In the genomic region with DNA sequence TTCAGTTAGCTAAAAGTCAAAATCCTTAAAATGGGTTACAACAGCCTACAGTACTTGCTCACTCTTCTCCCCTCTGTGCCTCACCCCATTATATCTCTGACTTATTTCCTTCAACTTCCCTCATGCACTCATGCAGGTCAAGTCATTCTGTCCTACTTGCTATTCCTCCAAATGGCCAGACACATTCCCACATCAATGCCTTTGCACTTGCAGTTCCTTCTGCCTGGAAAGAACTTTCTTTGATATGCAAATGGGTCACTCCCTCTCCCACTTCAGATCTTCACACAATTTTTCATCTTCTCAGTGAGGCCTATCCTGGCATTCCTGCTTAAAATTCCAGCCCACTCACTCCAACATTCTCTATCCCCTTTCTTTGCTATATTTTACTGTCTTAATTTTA, we compare ENCODE assay signal across 25 cellular contexts.
DNase-seq lines count a peak whose midpoint lies in the region; ATAC-seq, FAIRE-seq and TF ChIP-seq lines count a peak whose summit lies in the region.
"Had no signal": no experiment of that assay in that cellular context is flagged by ENCODE, and none has a peak within 500 bp of the region (broad histone marks: within the 10 kb centered on the region; RNA-seq: fewer than 3 reads in every experiment).

No MANE protein-coding gene starts in this region.

- H4K8ac ChIP-seq in H1 (ENCODE audit: extremely low read depth, insufficient read depth, low read length) = no peak overlapping the region

- no peak overlapping the region for H3K18ac ChIP-seq in H1 (ENCODE audit: extremely low read depth, low read length)

- H3K23ac ChIP-seq in H1 (ENCODE audit: insufficient read length) = no peak overlapping the region

- TF ChIP-seq POLR2A in H1 (IDR thresholded peaks at IDR 0.05; ENCODE audit: control extremely low read depth in 1 of 2, low read depth in 2 of 2, low read length in 2 of 2) = no peak

- H3K27me3 ChIP-seq in HUES48 (ENCODE audit: control insufficient read depth, insufficient read depth, low read length) = no peaks in the 10 kb centered on the region
- 0 out of 7 replicates have a peak, but pooled peaks cover 0 to 2% (median 0%) of the 10 kb centered on the region in 4 experiments for H3K27me3 ChIP-seq in H1 (replicated peaks in 1 of 4; ENCODE audit: control insufficient read depth in 3 of 4, extremely low read depth in 1 of 4, insufficient read depth in 3 of 4, low read length in 3 of 4)
- H3K27me3 ChIP-seq: BLaER1 treated with 17β-estradiol and CSF1 and Interleukin-3, amounts not matched to agents 10 nM and 100 nM had no signal

- no peak overlapping the region for H2AFZ ChIP-seq in H1 (ENCODE audit: low read length)
- H2AFZ ChIP-seq: PC-9 had no signal

- no peak overlapping the region for H3K56ac ChIP-seq in H1 (replicated peaks; ENCODE audit: insufficient read length, low read depth, low read length)

- H2BK15ac ChIP-seq in H1 (ENCODE audit: low read length) = no peak overlapping the region

- no peak for TF ChIP-seq EP300 in H1 (IDR thresholded peaks at IDR 0.05; ENCODE audit: borderline replicate concordance in 1 of 2, low read depth in 2 of 2, low read length in 2 of 2)

- no peak overlapping the region; a peak in 1 of 4 replicates for H3K4me2 ChIP-seq in H1 (ENCODE audit: insufficient read depth in 1 of 2, low read depth in 2 of 2, low read length in 2 of 2)
- H3K4me2 ChIP-seq: A549; BLaER1 treated with 17β-estradiol and CSF1 and Interleukin-3, amounts not matched to agents 10 nM and 100 nM; PC-9 had no signal

- H2AK5ac ChIP-seq in H1 (ENCODE audit: low read depth, low read length) = no peak overlapping the region

- FAIRE-seq in H1 (lab: Jason Lieb, UNC) = peak; percentile 70
- FAIRE-seq: A549, GM18507, H54 had no signal

- H4K91ac ChIP-seq in H1 (replicated peaks; ENCODE audit: insufficient read length, low read length) = no peak overlapping the region

- H3K27ac ChIP-seq in HUES48 (ENCODE audit: low read depth, low read length) (peak overlapping the region; percentile 47), H1 (ENCODE audit: low read depth, low read length) (no peak overlapping the region)
- H3K27ac ChIP-seq: A549; BLaER1 treated with 17β-estradiol and CSF1 and Interleukin-3, amounts not matched to agents 10 nM and 100 nM; PC-9 had no signal

- H3K79me2 ChIP-seq in H1 (ENCODE audit: control insufficient read depth in 1 of 2, insufficient read depth in 2 of 2, low read length in 2 of 2) = no peaks in the 10 kb centered on the region

- H3K79me1 ChIP-seq in H1 (ENCODE audit: low read depth, low read length) = no peaks in the 10 kb centered on the region

- H3K9me3 ChIP-seq in HUES48 (ENCODE audit: control insufficient read depth, insufficient read depth, low read length) (no peaks in the 10 kb centered on the region), H1 (ENCODE audit: insufficient read depth in 2 of 2, low read depth in 1 of 2, low read length in 1 of 2) (0 out of 4 replicates have a peak, but pooled peaks cover 0 to 1% of the 10 kb centered on the region in 2 experiments)
- H3K9me3 ChIP-seq: A549 had no signal

- H3K14ac ChIP-seq in H1 (ENCODE audit: insufficient read length) = no peak overlapping the region

- DNase-seq in H1 (ENCODE audit: low read depth in 1 of 2, low spot score in 2 of 2) (no peak), islet precursor cell (peak; percentile 58), OCI-M2 (lab: John Stamatoyannopoulos, UW; ENCODE audit: unreplicated experiment) (no peak), COLO668 (lab: John Stamatoyannopoulos, UW; ENCODE audit: unreplicated experiment) (no peak)
- no peak for DNase-seq in central memory CD4-positive, alpha-beta T cell
- DNase-seq: AML-193; CD4-positive, alpha-beta T cell; COR-L47; DMS53; HFFc6; KBM-7; NCI-H1105 treated with DMSO at 0.1 percent for 48 hours; NCI-H2029; NCI-H446; NCI-H524 treated with DMSO at 0.1 percent for 48 hours; NCI-H774; PC-9; Right ventricle myocardium superior; RPMI8226 had no signal

- H3K4ac ChIP-seq in H1 (replicated peaks; ENCODE audit: insufficient read length, low read depth, low read length) = no peak overlapping the region

- ATAC-seq in GM18519 (IDR thresholded peaks at IDR 0.05; ENCODE audit: low FRiP score, unreplicated experiment) = no peak
- ATAC-seq: A549 had no signal

- no peaks in the 10 kb centered on the region for H4K20me1 ChIP-seq in H1 (replicated peaks in 1 of 2; ENCODE audit: control insufficient read depth in 1 of 2, insufficient read depth in 2 of 2, low read length in 2 of 2)
- H4K20me1 ChIP-seq: BLaER1 treated with 17β-estradiol and CSF1 and Interleukin-3, amounts not matched to agents 10 nM and 100 nM had no signal

- H2BK120ac ChIP-seq in H1 (replicated peaks; ENCODE audit: low read depth, low read length) = no peak overlapping the region

- H2BK5ac ChIP-seq in H1 (ENCODE audit: low read depth, low read length) = no peak overlapping the region

- TF ChIP-seq CTCF in H1 (IDR thresholded peaks at IDR 0.05; ENCODE audit: control extremely low read depth in 1 of 3, insufficient read depth in 1 of 3, low read depth in 1 of 3, low read length in 3 of 3) = no peak

- CTCF ChIA-PET in H1 (lab: Charles Lee; ENCODE audit: partially characterized antibody) = no interaction called here

- H3K36me3 ChIP-seq in HUES48 (ENCODE audit: control insufficient read depth, insufficient read depth, low read length) (no peaks in the 10 kb centered on the region), H1 (ENCODE audit: control insufficient read depth in 2 of 4, insufficient read depth in 4 of 4, low read length in 3 of 4) (no peaks in the 10 kb centered on the region)
- H3K36me3 ChIP-seq: BLaER1 treated with 17β-estradiol and CSF1 and Interleukin-3, amounts not matched to agents 10 nM and 100 nM had no signal

- H3K9ac ChIP-seq in HUES48 (ENCODE audit: low read depth, low read length) (no peak overlapping the region), H1 (replicated peaks in 1 of 4; ENCODE audit: extremely low read depth in 1 of 4, low read depth in 3 of 4, low read length in 3 of 4) (no peak overlapping the region)
- H3K9ac ChIP-seq: BLaER1 treated with 17β-estradiol and CSF1 and Interleukin-3, amounts not matched to agents 10 nM and 100 nM had no signal

- H2BK12ac ChIP-seq in H1 (ENCODE audit: low read depth, low read length) = no peak overlapping the region

- H3K23me2 ChIP-seq in H1 (ENCODE audit: low read depth, low read length) = no peaks in the 10 kb centered on the region

- H3K4me1 ChIP-seq in HUES48 (ENCODE audit: control insufficient read depth, insufficient read depth, low read length) (peaks cover 5% of the 10 kb centered on the region; the same call in 1 of the 2 replicates), H1 (replicated peaks in 1 of 4; ENCODE audit: control insufficient read depth in 3 of 4, insufficient read depth in 4 of 4, low read length in 3 of 4) (peaks cover 0 to 8% (median 0%) of the 10 kb centered on the region in 4 experiments; a peak in 2 of 7 replicates)
- H3K4me1 ChIP-seq: A549; BLaER1 treated with 17β-estradiol and CSF1 and Interleukin-3, amounts not matched to agents 10 nM and 100 nM had no signal

- no peak overlapping the region for H4K5ac ChIP-seq in H1 (ENCODE audit: insufficient read length, low read depth, low read length)

- POLR2A ChIA-PET in H1 (lab: Charles Lee; ENCODE audit: partially characterized antibody) = no interaction called here

- no peak for TF ChIP-seq RAD21 in H1 (IDR thresholded peaks at IDR 0.05 in 1 of 2, conservative IDR thresholded peaks at IDR 0.05 in 1 of 2; ENCODE audit: low read depth in 2 of 2, low read length in 2 of 2)

- H2BK20ac ChIP-seq in H1 (ENCODE audit: low read length) = no peak overlapping the region

- H3K4me3 ChIP-seq in HUES48 (ENCODE audit: low read depth, low read length) (no peak overlapping the region), H1 (ENCODE audit: extremely low read depth in 1 of 4, insufficient read depth in 2 of 4, low read depth in 3 of 4, low read length in 4 of 4) (no peak overlapping the region)
- H3K4me3 ChIP-seq: A549; BLaER1 treated with 17β-estradiol and CSF1 and Interleukin-3, amounts not matched to agents 10 nM and 100 nM; PC-9 had no signal

TF ChIP-seq in H1, 55 proteins besides CTCF, POLR2A, EP300 and RAD21:
- TF ChIP-seq TBP (IDR thresholded peaks at IDR 0.05; ENCODE audit: low read depth, low read length) = no peak
- no peak for TF ChIP-seq ZNF274 (IDR thresholded peaks at IDR 0.05; ENCODE audit: borderline replicate concordance, extremely low read depth, low read length)
- no peak for TF ChIP-seq TAF7 (optimal IDR thresholded peaks at IDR 0.05; ENCODE audit: borderline replicate concordance, low read depth, low read length)
- no peak for TF ChIP-seq GTF2F1 (IDR thresholded peaks at IDR 0.05; ENCODE audit: borderline replicate concordance, low read depth, low read length)
- TF ChIP-seq, protein P1, sequence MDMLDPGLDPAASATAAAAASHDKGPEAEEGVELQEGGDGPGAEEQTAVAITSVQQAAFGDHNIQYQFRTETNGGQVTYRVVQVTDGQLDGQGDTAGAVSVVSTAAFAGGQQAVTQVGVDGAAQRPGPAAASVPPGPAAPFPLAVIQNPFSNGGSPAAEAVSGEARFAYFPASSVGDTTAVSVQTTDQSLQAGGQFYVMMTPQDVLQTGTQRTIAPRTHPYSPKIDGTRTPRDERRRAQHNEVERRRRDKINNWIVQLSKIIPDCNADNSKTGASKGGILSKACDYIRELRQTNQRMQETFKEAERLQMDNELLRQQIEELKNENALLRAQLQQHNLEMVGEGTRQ (IDR thresholded peaks at IDR 0.05; ENCODE audit: low read length) = no peak
- no peak for TF ChIP-seq BRCA1 (IDR thresholded peaks at IDR 0.05; ENCODE audit: low read depth, low read length)
- TF ChIP-seq EZH2 (IDR thresholded peaks at IDR 0.05; ENCODE audit: low read depth, low read length, severe bottlenecking) = no peak
- no peak for TF ChIP-seq KDM1A (IDR thresholded peaks at IDR 0.05; ENCODE audit: borderline replicate concordance, low read length)
- TF ChIP-seq PHF8 (conservative IDR thresholded peaks at IDR 0.05; ENCODE audit: low read depth, low read length) = no peak
- no peak for TF ChIP-seq SUZ12 (IDR thresholded peaks at IDR 0.05; ENCODE audit: low read length)
- peak; percentile 54 for TF ChIP-seq POU5F1 (IDR thresholded peaks at IDR 0.05; ENCODE audit: low read depth, low read length)
- TF ChIP-seq MAFK (IDR thresholded peaks at IDR 0.05; ENCODE audit: low read depth, low read length) = no peak
- 0 out of 2 replicates have a peak, but pooled peaks have one; percentile 49 for TF ChIP-seq TEAD4 (IDR thresholded peaks at IDR 0.05; ENCODE audit: low read depth, low read length)
TF ChIP-seq in H1: peak in this region for 2.
